ENCODE assay signal across 11 cellular contexts in the genomic region with DNA sequence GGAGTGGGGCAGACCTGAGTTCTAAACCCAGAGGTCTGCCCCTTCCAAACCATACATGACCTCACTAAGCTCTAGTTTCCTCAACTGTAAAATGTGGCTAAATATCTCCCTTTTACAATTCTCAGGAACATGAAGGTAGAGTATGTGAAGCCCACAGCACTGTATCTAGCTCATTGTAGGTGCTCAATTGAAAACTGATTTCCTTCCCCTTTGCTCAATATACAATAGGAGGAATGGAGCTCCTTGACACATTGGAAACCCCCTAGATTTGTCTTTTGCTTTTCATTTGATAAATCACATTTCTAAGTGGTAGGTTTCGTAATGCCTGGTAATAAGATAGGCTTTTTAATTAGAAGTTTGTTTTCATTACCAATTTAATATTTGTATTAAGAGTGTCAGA.
DNase-seq lines count a peak whose midpoint lies in the region; ATAC-seq and TF ChIP-seq lines count a peak whose summit lies in the region.
"Had no signal": no experiment of that assay in that cellular context is flagged by ENCODE, and none has a peak within 500 bp of the region (broad histone marks: within the 10 kb centered on the region; RNA-seq: fewer than 3 reads in every experiment).

No MANE protein-coding gene starts in this region.

- no peak for ATAC-seq in SK-N-SH treated with all-trans-retinoic acid at 6 μM for 48 hours
- ATAC-seq in HG03045 (IDR thresholded peaks at IDR 0.05; ENCODE audit: unreplicated experiment), result peak; percentile 34
- ATAC-seq in sciatic nerve, result no peak

- H3F3A ChIP-seq in SK-N-SH (replicated peaks; ENCODE audit: insufficient read depth), result peaks cover 33% of the 10 kb centered on the region

- H3K9me3 ChIP-seq in SK-N-SH, result no peaks in the 10 kb centered on the region
- no peaks in the 10 kb centered on the region for H3K9me3 ChIP-seq in duodenal mucosa (ENCODE audit: control insufficient read depth in 1 of 2, low read length in 2 of 2)
- no peaks in the 10 kb centered on the region for H3K9me3 ChIP-seq in stomach smooth muscle (ENCODE audit: control insufficient read depth in 2 of 2, low read length in 2 of 2)
- H3K9me3 ChIP-seq: MG63 had no signal

- H3K36me3 ChIP-seq in SK-N-SH (replicated peaks in 1 of 2; ENCODE audit: control insufficient read depth in 1 of 2, insufficient read depth in 2 of 2, low read length in 1 of 2) (peaks cover 67 to 76% of the 10 kb centered on the region in 2 experiments), duodenal mucosa (ENCODE audit: control insufficient read depth in 1 of 2, insufficient read depth in 2 of 2, low read length in 2 of 2) (peaks cover 16 to 19% of the 10 kb centered on the region in 2 donors), stomach smooth muscle (ENCODE audit: control insufficient read depth in 2 of 2, insufficient read depth in 2 of 2, low read length in 2 of 2) (peaks cover 15 to 18% of the 10 kb centered on the region in 2 donors)

- peak overlapping the region; percentile 84; the same call in 1 of the 2 replicates for H3K4me2 ChIP-seq in SK-N-SH

- H3K27ac ChIP-seq in SK-N-SH (ENCODE audit: low read depth in 2 of 2, low read length in 1 of 2), result no peak overlapping the region
- H3K27ac ChIP-seq in duodenal mucosa (ENCODE audit: low read depth, low read length), result peak overlapping the region; percentile 15
- H3K27ac ChIP-seq in stomach smooth muscle (ENCODE audit: low read length), result peak overlapping the region; percentile 12
- H3K27ac ChIP-seq: 22Rv1, VCaP had no signal

- H3K79me2 ChIP-seq in SK-N-SH (ENCODE audit: insufficient read depth), result peaks cover 97% of the 10 kb centered on the region

- no peaks in the 10 kb centered on the region for H3K27me3 ChIP-seq in SK-N-SH (ENCODE audit: insufficient read depth)
- no peaks in the 10 kb centered on the region for H3K27me3 ChIP-seq in duodenal mucosa (ENCODE audit: control insufficient read depth in 1 of 2, insufficient read depth in 2 of 2, low read length in 2 of 2)
- H3K27me3 ChIP-seq in stomach smooth muscle (ENCODE audit: control insufficient read depth in 1 of 2, insufficient read depth in 2 of 2, low read length in 2 of 2), result no peaks in the 10 kb centered on the region
- H3K27me3 ChIP-seq: MG63 had no signal

- intact Hi-C loops in sciatic nerve (cut with DNase I), result no loop called here

- POLR2A ChIA-PET in SK-N-SH (lab: Yijun Ruan, JAX), result no interaction called here

- CTCF ChIA-PET in SK-N-SH (lab: Yijun Ruan, JAX), result interaction anchor here (0.9 to 2.8 kb wide), 5 partner anchors 16 to 925 kb away, joined by 3 to 13 read pairs (median 3); no protein-coding TSS in a partner anchor

- H3K9me2 ChIP-seq in SK-N-SH, result no peaks in the 10 kb centered on the region

- TF ChIP-seq CTCF in SK-N-SH (IDR thresholded peaks at IDR 0.05), result no peak

- H2AFZ ChIP-seq in SK-N-SH (ENCODE audit: low read depth), result no peak overlapping the region

- WGBS in SK-N-SH (ENCODE audit: low lambda C conversion rate), result 95% methylated on average over 1 of the region's 1 CpG

- peak overlapping the region in 1 of 2 experiments; percentile 23; a peak in 1 of 4 replicates for H3K4me3 ChIP-seq in SK-N-SH (ENCODE audit: low read depth in 2 of 2, low read length in 1 of 2)
- no peak overlapping the region for H3K4me3 ChIP-seq in duodenal mucosa (ENCODE audit: low read depth in 1 of 2, low read length in 2 of 2)
- no peak overlapping the region for H3K4me3 ChIP-seq in stomach smooth muscle (ENCODE audit: low read length in 2 of 2)
- H3K4me3 ChIP-seq: MG63 had no signal

- H4K20me1 ChIP-seq in SK-N-SH (ENCODE audit: insufficient read depth), result no peaks in the 10 kb centered on the region; the same call in 1 of the 2 replicates

- DNase-seq in SK-N-SH (no peak), superior temporal gyrus (ENCODE audit: extremely low spot score) (no peak), nucleus accumbens (lab: John Stamatoyannopoulos, UW) (no peak), sciatic nerve (ENCODE audit: low spot score) (no peak)
- DNase-seq: MG63 had no signal

- no peak overlapping the region for H3K9ac ChIP-seq in SK-N-SH
- peak overlapping the region in 1 of 2 donors; percentile 29 for H3K9ac ChIP-seq in duodenal mucosa (ENCODE audit: low read depth in 1 of 2, low read length in 2 of 2)
- no peak overlapping the region for H3K9ac ChIP-seq in stomach smooth muscle (ENCODE audit: low read length in 2 of 2)

- no peak for TF ChIP-seq RAD21 in SK-N-SH (IDR thresholded peaks at IDR 0.05; ENCODE audit: low read length)

- no peak for TF ChIP-seq EP300 in SK-N-SH (IDR thresholded peaks at IDR 0.05; ENCODE audit: borderline replicate concordance in 1 of 2, low read depth in 1 of 2, low read length in 1 of 2)

- H3K4me1 ChIP-seq in SK-N-SH (ENCODE audit: control insufficient read depth in 1 of 2, insufficient read depth in 2 of 2, low read depth in 1 of 2, low read length in 1 of 2), result peaks cover 32 to 56% of the 10 kb centered on the region in 2 experiments
- H3K4me1 ChIP-seq in duodenal mucosa (ENCODE audit: control insufficient read depth in 1 of 2, insufficient read depth in 2 of 2, low read length in 2 of 2), result peaks cover 37 to 58% of the 10 kb centered on the region in 2 donors
- peaks cover 9% of the 10 kb centered on the region for H3K4me1 ChIP-seq in stomach smooth muscle (ENCODE audit: control insufficient read depth, insufficient read depth, low read length)

TF ChIP-seq in SK-N-SH, 30 proteins besides CTCF, POLR2A, EP300 and RAD21 (continues in another document):
- TF ChIP-seq FOXJ3 (CRISPR knock-in tag; IDR thresholded peaks at IDR 0.05) (no peak), TCF12 (IDR thresholded peaks at IDR 0.05) (no peak), ZBTB33 (IDR thresholded peaks at IDR 0.05; ENCODE audit: borderline replicate concordance, low read depth) (no peak), FOXM1 (IDR thresholded peaks at IDR 0.05; ENCODE audit: low read depth) (no peak), NFIC (IDR thresholded peaks at IDR 0.05; ENCODE audit: borderline replicate concordance) (no peak), MAX (IDR thresholded peaks at IDR 0.05; ENCODE audit: low read depth) (no peak), RFX5 (IDR thresholded peaks at IDR 0.05; ENCODE audit: low read length) (no peak), RXRA (IDR thresholded peaks at IDR 0.05; ENCODE audit: borderline replicate concordance, low read depth) (no peak)

TF ChIP-seq in SK-N-SH treated with all-trans-retinoic acid at 6 μM for 48 hours, 23 proteins besides CTCF, POLR2A, EP300 and RAD21:
- TF ChIP-seq ISL1 (CRISPR knock-in tag; IDR thresholded peaks at IDR 0.05) (no peak), ZNF8 (CRISPR knock-in tag; IDR thresholded peaks at IDR 0.05) (no peak), ARNTL (CRISPR knock-in tag; IDR thresholded peaks at IDR 0.05; ENCODE audit: borderline replicate concordance, low read depth) (no peak), TOX (CRISPR knock-in tag; IDR thresholded peaks at IDR 0.05; ENCODE audit: borderline replicate concordance) (no peak), TSHZ2 (CRISPR knock-in tag; IDR thresholded peaks at IDR 0.05) (no peak), PATZ1 (CRISPR knock-in tag; IDR thresholded peaks at IDR 0.05; ENCODE audit: borderline replicate concordance) (no peak), RARB (CRISPR knock-in tag; IDR thresholded peaks at IDR 0.05) (no peak), OSR1 (CRISPR knock-in tag; IDR thresholded peaks at IDR 0.05) (no peak), ESRRG (CRISPR knock-in tag; IDR thresholded peaks at IDR 0.05) (no peak), PPARA (CRISPR knock-in tag; IDR thresholded peaks at IDR 0.05; ENCODE audit: borderline replicate concordance) (no peak)

Comparison
In these comparisons a context has a peak if more than half of its experiments do, and no peak if none do; other contexts are left out.
1. H3K27ac ChIP-seq: peak in duodenal mucosa (single experiment) and stomach smooth muscle (single experiment); none in SK-N-SH (0 of 2).